25 cellular contexts compared by ENCODE assay signal in genomic region chr3:111708157-111708771, GRCh38. TPM values are rescaled to one million over a fixed set of nuclear protein-coding genes. Genes with fewer than 3 reads are reported as not detected.
A peak's percentile ranks its signal among the peaks of the same experiment; 100 is the strongest.
DNase-seq lines count a peak whose midpoint lies in the region; ATAC-seq and TF ChIP-seq lines count a peak whose summit lies in the region.
"Had no signal": no experiment of that assay in that cellular context is flagged by ENCODE, and none has a peak within 500 bp of the region (broad histone marks: within the 10 kb centered on the region; RNA-seq: fewer than 3 reads in every experiment).

No MANE protein-coding gene starts in this region.

- H3K23me2 ChIP-seq in H9 (ENCODE audit: insufficient read length, low read depth, low read length, poor library complexity, severe bottlenecking) = no peaks in the 10 kb centered on the region

- DNase-seq in activated CD4-positive, alpha-beta T cell treated with anti-CD3 and anti-CD28 coated beads, Interleukin-2, amount 10 ng/mL, durations not matched to agents 24 days and 14 days = no peak
- no peak for DNase-seq in activated CD4-positive, alpha-beta T cell treated with anti-CD3 and anti-CD28 coated beads, Interleukin-2, amount 50 U/mL, for 1 hour
- no peak for DNase-seq in left ventricle myocardium superior
- DNase-seq in Right ventricle myocardium inferior (ENCODE audit: missing footprints) = no peak
- no peak for DNase-seq in natural killer cell
- no peak for DNase-seq in H9
- DNase-seq in GM03348 (ENCODE audit: low spot score) = no peak
- DNase-seq: Caco-2; CD8-positive, alpha-beta T cell; DMS79; GF-D8; NCI-H1048; NCI-H1417; NCI-H1694; NCI-H2081; NCI-H2227 treated with DMSO at 0.1 percent for 48 hours; NCI-H526 treated with DMSO at 0.1 percent for 48 hours; RPMI8226; SHP77 treated with DMSO at 0.1 percent for 48 hours had no signal

- H4K8ac ChIP-seq in H9 (replicated peaks; ENCODE audit: insufficient read length, low read depth, low read length) = no peak overlapping the region

- H3K4me2 ChIP-seq in H9 (ENCODE audit: insufficient read depth, insufficient read length, low read length) = no peak overlapping the region

- H3K18ac ChIP-seq in H9 (ENCODE audit: insufficient read length, low read depth, low read length) = no peak overlapping the region

- H3T11ph ChIP-seq in H9 (ENCODE audit: low read length) = no peak overlapping the region

- no peak overlapping the region for H2AK5ac ChIP-seq in H9 (ENCODE audit: insufficient read length, low read length)

- ATAC-seq in left ventricle myocardium superior = peak; percentile 65
- ATAC-seq in Right ventricle myocardium inferior = no peak
- no peak for ATAC-seq in natural killer cell
- ATAC-seq in GM18870 (IDR thresholded peaks at IDR 0.05; ENCODE audit: unreplicated experiment) = no peak
- ATAC-seq: CD8-positive, alpha-beta T cell had no signal

- H3K79me1 ChIP-seq in H9 (ENCODE audit: insufficient read depth, low read depth, low read length, poor library complexity, severe bottlenecking) = no peaks in the 10 kb centered on the region

- H3K27me3 Mint-ChIP-seq in activated CD4-positive, alpha-beta T cell treated with anti-CD3 and anti-CD28 coated beads, Interleukin-2, amount 10 ng/mL, durations not matched to agents 24 days and 14 days = no peaks in the 10 kb centered on the region
- no peaks in the 10 kb centered on the region for H3K27me3 Mint-ChIP-seq in natural killer cell (ENCODE audit: low read depth in 2 of 2)
- no peaks in the 10 kb centered on the region for H3K27me3 Mint-ChIP-seq in H9 (ENCODE audit: low read depth)
- H3K27me3 Mint-ChIP-seq: B cell, IgD-negative memory B cell had no signal

- TF ChIP-seq CTCF in natural killer cell (IDR thresholded peaks at IDR 0.05) (no peak), H9 (conservative IDR thresholded peaks at IDR 0.05) (no peak)

- intact Hi-C loops in activated CD4-positive, alpha-beta T cell treated with anti-CD3 and anti-CD28 coated beads, Interleukin-2, amount 10 ng/mL, durations not matched to agents 24 days and 14 days (cut with micrococcal nuclease) = no loop called here
- intact Hi-C loops in left ventricle myocardium superior (cut with micrococcal nuclease) (no loop called here), Right ventricle myocardium inferior (cut with DNase I) (no loop called here), natural killer cell (cut with micrococcal nuclease) (no loop called here)

- no peak overlapping the region for H4K5ac ChIP-seq in H9 (ENCODE audit: insufficient read length, low read depth, low read length)

- H3K9ac ChIP-seq in H9 (ENCODE audit: extremely low read depth, insufficient read length, low read length) = no peak overlapping the region

- no peaks in the 10 kb centered on the region for H4K20me1 ChIP-seq in H9 (ENCODE audit: control insufficient read depth, insufficient read depth, insufficient read length)

- WGBS in H9 (ENCODE audit: extremely low coverage, insufficient read length, low lambda C conversion rate) = no CpG with 5 or more reads among the region's 6 CpGs

- no peak overlapping the region for H2AFZ ChIP-seq in H9 (ENCODE audit: low read length)

- H3K36me3 Mint-ChIP-seq in activated CD4-positive, alpha-beta T cell treated with anti-CD3 and anti-CD28 coated beads, Interleukin-2, amount 10 ng/mL, durations not matched to agents 24 days and 14 days (ENCODE audit: low read depth) = peaks cover 30% of the 10 kb centered on the region
- H3K36me3 Mint-ChIP-seq in natural killer cell (no peaks in the 10 kb centered on the region), H9 (ENCODE audit: insufficient read depth in 1 of 3, low read depth in 3 of 3) (no peaks in the 10 kb centered on the region)

- H3K4me3 Mint-ChIP-seq in activated CD4-positive, alpha-beta T cell treated with anti-CD3 and anti-CD28 coated beads, Interleukin-2, amount 10 ng/mL, durations not matched to agents 24 days and 14 days = no peak overlapping the region
- H3K4me3 Mint-ChIP-seq in natural killer cell = no peak overlapping the region
- no peak overlapping the region for H3K4me3 Mint-ChIP-seq in H9
- H3K4me3 Mint-ChIP-seq: B cell; CD8-positive, alpha-beta T cell had no signal

- no peaks in the 10 kb centered on the region for H3K9me3 ChIP-seq in H9 (ENCODE audit: control insufficient read depth, low read depth, low read length)
- H3K9me3 ChIP-seq: Caco-2 had no signal

- no peak overlapping the region for H3K23ac ChIP-seq in H9 (ENCODE audit: insufficient read length, low read depth, low read length)

- no peak overlapping the region for H2BK5ac ChIP-seq in H9 (ENCODE audit: insufficient read length, low read length)

- H2BK120ac ChIP-seq in H9 (ENCODE audit: low read depth, low read length, poor library complexity, severe bottlenecking) = no peak overlapping the region

- H3K27ac Mint-ChIP-seq in activated CD4-positive, alpha-beta T cell treated with anti-CD3 and anti-CD28 coated beads, Interleukin-2, amount 10 ng/mL, durations not matched to agents 24 days and 14 days = peak overlapping the region; percentile 25
- H3K27ac Mint-ChIP-seq in natural killer cell (peak overlapping the region; percentile 75 to 91), H9 (no peak overlapping the region; a peak in 2 of 7 replicates)
- H3K27ac Mint-ChIP-seq: B cell; CD8-positive, alpha-beta T cell had no signal

- no peak overlapping the region for H3K56ac ChIP-seq in H9 (ENCODE audit: insufficient read length, low read depth, low read length)

- no peaks in the 10 kb centered on the region for H3K79me2 ChIP-seq in H9 (ENCODE audit: insufficient read depth, low read length)

- H3K14ac ChIP-seq in H9 (ENCODE audit: insufficient read depth, low read length) = no peak overlapping the region

- no peak overlapping the region for H2BK12ac ChIP-seq in H9 (ENCODE audit: insufficient read length, low read depth, low read length)

- no peak overlapping the region for H3K27ac ChIP-seq in H9 (ENCODE audit: insufficient read length, low read depth, low read length)
- H3K27ac ChIP-seq: 22Rv1, C4-2B, HL-60 had no signal

- H3K4me1 ChIP-seq in H9 (ENCODE audit: insufficient read depth, low read length) = no peaks in the 10 kb centered on the region
- H3K4me1 ChIP-seq: Caco-2 had no signal

- no peaks in the 10 kb centered on the region for H3K9me3 Mint-ChIP-seq in activated CD4-positive, alpha-beta T cell treated with anti-CD3 and anti-CD28 coated beads, Interleukin-2, amount 10 ng/mL, durations not matched to agents 24 days and 14 days
- H3K9me3 Mint-ChIP-seq in natural killer cell (no peaks in the 10 kb centered on the region), H9 (no peaks in the 10 kb centered on the region)
- H3K9me3 Mint-ChIP-seq: CD8-positive, alpha-beta T cell; IgD-negative memory B cell had no signal

- H2BK15ac ChIP-seq in H9 (ENCODE audit: low read depth, low read length) = no peak overlapping the region

- H2BK20ac ChIP-seq in H9 (ENCODE audit: low read depth, low read length, poor library complexity, severe bottlenecking) = no peak overlapping the region

- H3K4me1 Mint-ChIP-seq in activated CD4-positive, alpha-beta T cell treated with anti-CD3 and anti-CD28 coated beads, Interleukin-2, amount 10 ng/mL, durations not matched to agents 24 days and 14 days = peaks cover 31% of the 10 kb centered on the region
- peaks cover 44 to 61% of the 10 kb centered on the region in 2 donors for H3K4me1 Mint-ChIP-seq in natural killer cell
- H3K4me1 Mint-ChIP-seq in H9 = 0 out of 4 replicates have a peak, but pooled peaks cover 0 to 7% of the 10 kb centered on the region in 2 experiments

- no peaks in the 10 kb centered on the region for H3K27me3 ChIP-seq in H9 (ENCODE audit: insufficient read depth, low read length)

- no peak overlapping the region for H4K91ac ChIP-seq in H9 (ENCODE audit: insufficient read length, low read depth, low read length)

- no peak overlapping the region for H3K4ac ChIP-seq in H9 (ENCODE audit: low read depth, low read length)

RNA-seq across cellular contexts. Expression of gene PLCXD2, which starts 33.8 kb away (rescaled TPM):
- total RNA-seq in activated CD4-positive, alpha-beta T cell treated with anti-CD3 and anti-CD28 coated beads, Interleukin-2, amount 10 ng/mL, durations not matched to agents 24 days and 14 days = 7.1 and 7.3 TPM in 2 replicates
- total RNA-seq in left ventricle myocardium superior (9.3 TPM), Right ventricle myocardium inferior (4.0 TPM), natural killer cell (10 to 100 TPM; 31.6 to 37.5 (median 32.5) TPM), H9 (2021) (1.5 and 1.7 TPM in 2 replicates)

Comparison
In these comparisons a context has a peak if more than half of its experiments do, and no peak if none do; other contexts are left out.
1. H3K27ac Mint-ChIP-seq: peak in activated CD4-positive, alpha-beta T cell treated with anti-CD3 and anti-CD28 coated beads, Interleukin-2, amount 10 ng/mL, durations not matched to agents 24 days and 14 days (single experiment) and natural killer cell (2 of 2); none in H9 (0 of 3).